8 cellular contexts compared by ENCODE assay signal in the genomic region with DNA sequence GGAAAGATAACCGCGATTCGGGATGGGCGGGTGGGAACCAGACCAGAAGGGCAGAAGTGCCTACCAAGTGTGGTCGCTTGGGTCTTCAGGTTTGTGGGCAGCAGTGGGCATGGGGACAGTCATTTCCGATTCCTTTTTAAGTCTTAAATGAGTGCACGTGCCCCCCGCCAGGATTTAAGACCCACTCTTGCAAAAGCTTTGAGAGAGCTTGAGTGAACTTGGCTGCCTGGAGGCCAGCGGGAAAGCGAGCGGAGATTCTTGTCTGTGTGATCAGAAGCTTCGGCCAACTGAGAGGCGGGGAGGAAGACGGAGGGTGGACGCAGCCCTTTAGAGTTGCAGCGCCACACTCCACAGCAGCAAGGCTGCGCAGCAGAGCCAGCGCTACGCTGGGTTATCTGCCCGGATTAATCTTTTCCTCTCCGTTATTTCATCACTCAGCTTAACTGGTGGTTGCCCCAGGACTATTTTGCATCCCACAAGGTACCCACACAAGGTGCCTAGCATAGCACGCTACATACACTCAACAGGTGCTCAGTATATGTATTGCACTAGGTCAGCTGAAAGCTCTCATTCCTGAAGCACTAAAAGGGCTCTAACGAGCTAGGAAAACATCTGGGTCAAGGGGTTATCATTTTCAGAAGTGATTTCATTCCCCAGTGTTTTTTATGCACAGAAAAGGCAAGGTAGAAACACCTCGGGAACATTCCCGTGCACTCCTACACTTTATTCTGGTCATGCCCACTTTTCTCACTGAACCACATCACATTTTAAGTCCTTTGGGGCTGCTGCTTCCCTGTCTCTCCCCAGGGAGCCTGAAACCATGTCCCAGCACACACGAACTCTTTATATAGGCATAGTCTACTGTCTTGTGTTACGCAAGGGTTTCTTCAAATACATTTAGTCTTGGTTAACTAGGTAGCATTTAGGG. TPM values are rescaled to one million over a fixed set of nuclear protein-coding genes. Genes with fewer than 3 reads are reported as not detected.
DNase-seq lines count a peak whose midpoint lies in the region; ATAC-seq and TF ChIP-seq lines count a peak whose summit lies in the region.

No MANE protein-coding gene starts in this region.

- DNase-seq in AG10803 (ENCODE audit: low read depth) (peak; percentile 39), NCI-H460 (ENCODE audit: extremely low read depth, low read depth) (peak; percentile 38), left ventricle myocardium inferior (peak; percentile 46), pons (ENCODE audit: low spot score) (peak; percentile 37), NCI-H2029 treated with DMSO at 0.1 percent for 48 hours (lab: John Stamatoyannopoulos, UW) (no peak), iPS-NIHi11 (ENCODE audit: low spot score) (no peak)
- DNase-seq in activated naive CD4-positive, alpha-beta T cell treated with anti-CD3 and anti-CD28 coated beads, Interleukin-2, amount 50 U/mL, for 16 hours: peak; percentile 48

- intact Hi-C loops in left ventricle myocardium inferior (cut with micrococcal nuclease): no loop called here

- H3K27ac ChIP-seq in left ventricle myocardium inferior (replicated peaks): peak overlapping the region; percentile 88

- ATAC-seq in GM19025 (IDR thresholded peaks at IDR 0.05; ENCODE audit: low read depth, unreplicated experiment): peak; percentile 29

- H3K36me3 ChIP-seq in left ventricle myocardium inferior: no peaks in the 10 kb centered on the region

- peaks cover 33% of the 10 kb centered on the region for H3K4me1 ChIP-seq in left ventricle myocardium inferior

- H3K4me3 ChIP-seq in AG10803 (ENCODE audit: low read length) (peak overlapping the region; percentile 52), left ventricle myocardium inferior (peak overlapping the region; percentile 77)

- H3K9me3 ChIP-seq in left ventricle myocardium inferior (replicated peaks): no peaks in the 10 kb centered on the region

- peaks cover 33% of the 10 kb centered on the region for H3K27me3 ChIP-seq in left ventricle myocardium inferior (ENCODE audit: low read depth)

- TF ChIP-seq CTCF in AG10803 (conservative IDR thresholded peaks at IDR 0.05; ENCODE audit: low read length) (peak; percentile 27; the same call in 1 of the 2 replicates), left ventricle myocardium inferior (IDR thresholded peaks at IDR 0.05; ENCODE audit: borderline replicate concordance) (peak; percentile 23)

RNA-seq across cellular contexts. Expression of gene BATF3, which starts 1.5 kb away (rescaled TPM):
- 5.3 and 7.6 TPM in 2 replicates for total RNA-seq in NCI-H460 (2014; rRNA removed; shearing (Covaris generic))
- 4.3 and 6.0 TPM in 2 replicates for polyA plus RNA-seq in NCI-H460 (2014; cell fraction: nucleus; rRNA removed)
- total RNA-seq in left ventricle myocardium inferior: 1.8 TPM

Comparison
In these comparisons a context has a peak if more than half of its experiments do, and no peak if none do; other contexts are left out.
1. DNase-seq: peak in AG10803 (single experiment), NCI-H460 (single experiment), activated naive CD4-positive, alpha-beta T cell treated with anti-CD3 and anti-CD28 coated beads, Interleukin-2, amount 50 U/mL, for 16 hours (single experiment), left ventricle myocardium inferior (single experiment) and pons (single experiment); none in NCI-H2029 treated with DMSO at 0.1 percent for 48 hours (single experiment) and iPS-NIHi11 (single experiment).